In the genomic region with DNA sequence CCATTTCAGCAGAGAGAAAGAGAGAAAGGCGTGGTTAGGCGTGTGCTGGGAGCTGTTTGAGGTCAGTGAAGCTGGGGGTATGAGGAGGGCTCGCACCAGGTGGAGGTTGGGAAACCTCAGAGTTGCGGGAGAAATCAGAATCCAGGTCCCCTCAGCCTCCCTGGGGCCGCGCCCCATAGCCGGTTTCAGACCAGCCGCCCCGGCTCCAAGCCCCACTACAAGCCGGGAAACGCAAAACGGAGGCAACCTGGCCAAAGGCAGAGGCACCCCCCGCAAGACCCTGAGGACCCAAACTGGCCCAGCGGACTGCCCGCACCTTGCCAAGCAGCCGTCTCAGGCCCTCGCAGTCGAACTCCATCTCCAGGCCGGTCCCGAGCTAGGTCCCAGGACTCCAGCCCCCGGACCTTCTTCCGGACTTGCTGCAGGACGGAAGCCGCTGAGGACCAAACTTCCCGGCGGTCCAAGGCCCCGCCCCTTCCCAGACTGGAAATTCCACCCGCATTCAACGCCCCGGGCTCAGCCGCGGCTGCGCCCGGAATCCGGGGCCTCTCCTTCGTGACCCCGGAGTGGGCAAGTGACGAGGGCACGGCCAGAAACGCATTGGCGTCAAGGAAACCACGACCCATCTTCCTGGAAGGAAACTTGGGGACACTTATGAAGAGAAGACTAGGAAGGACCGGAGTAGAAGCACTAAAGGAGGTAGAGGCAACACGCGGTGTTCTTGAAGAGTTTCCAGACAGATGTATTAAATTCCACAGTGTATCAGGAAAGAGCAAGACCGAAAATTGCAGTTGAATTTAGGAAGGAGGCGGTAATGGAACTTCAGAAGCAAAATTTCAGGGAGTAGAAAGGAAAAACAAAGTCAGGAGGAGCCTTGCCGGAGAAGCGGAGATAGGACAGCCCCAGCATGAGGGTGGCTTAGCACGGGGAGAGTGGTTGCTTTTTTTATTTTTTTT, we compare ENCODE assay signal across 8 cellular contexts. TPM values are rescaled to one million over a fixed set of nuclear protein-coding genes. Genes with fewer than 3 reads are reported as not detected.
DNase-seq lines count a peak whose midpoint lies in the region; ATAC-seq and TF ChIP-seq lines count a peak whose summit lies in the region.

TSS of gene UEVLD (minus strand) at position 438 of the 956 bp plus-strand sequence. CDS start at position 358, 80 bp downstream.

- POLR2A ChIA-PET in SK-N-SH (lab: Yijun Ruan, JAX) = interaction anchor here (0.6 to 1.6 kb wide), 4 partner anchors 20 to 193 kb away, joined by 3 to 4 read pairs (median 3); partner anchors contain the start of genes SPTY2D1 and TSG101

- no peak within 1 kb of the TSS for H3K27ac Mint-ChIP-seq in activated naive CD8-positive, alpha-beta T cell treated with anti-CD3 and anti-CD28 coated beads for 36 hours
- no peak within 1 kb of the TSS for H3K27ac Mint-ChIP-seq in glutamatergic neuron (ENCODE audit: unreplicated experiment)

- H3K9me3 ChIP-seq in SK-N-SH (no peaks in the 10 kb centered on the region), suprapubic skin (no peaks in the 10 kb centered on the region)

- TF ChIP-seq EP300 in SK-N-SH (IDR thresholded peaks at IDR 0.05; ENCODE audit: borderline replicate concordance in 1 of 2, low read depth in 1 of 2, low read length in 1 of 2) = no peak
- no peak for TF ChIP-seq EP300 in suprapubic skin (IDR thresholded peaks at IDR 0.05)

- 1% methylated on average over 46 of the region's 50 CpGs for WGBS in SK-N-SH (ENCODE audit: low lambda C conversion rate)
- WGBS in suprapubic skin = 2% methylated on average over 34 of the region's 50 CpGs

- ATAC-seq in GM21529 (IDR thresholded peaks at IDR 0.05; ENCODE audit: unreplicated experiment) = peak; percentile 66
- peak; percentile 99 for ATAC-seq in omental fat pad (ENCODE audit: low FRiP score)

- H2AFZ ChIP-seq in KMS-11 (ENCODE audit: low read depth) (peak within 1 kb of the TSS; percentile 86), SK-N-SH (ENCODE audit: low read depth) (peak within 1 kb of the TSS; percentile 89)

- DNase-seq in DMS79 treated with DMSO at 0.1 percent for 48 hours (lab: John Stamatoyannopoulos, UW) = peak; percentile 80
- peak; percentile 94 for DNase-seq in SK-N-SH
- DNase-seq in activated naive CD8-positive, alpha-beta T cell treated with anti-CD3 and anti-CD28 coated beads for 36 hours = peak; percentile 79
- DNase-seq in glutamatergic neuron = peak; percentile 89
- peak; percentile 71 for DNase-seq in omental fat pad (ENCODE audit: low spot score)
- peak; percentile 93 to 95 for DNase-seq in suprapubic skin (ENCODE audit: low spot score in 2 of 2)

- H3K79me2 ChIP-seq in KMS-11 (ENCODE audit: insufficient read depth, low read depth) = peaks cover 29% of the 10 kb centered on the region; the same call in 1 of the 2 replicates
- H3K79me2 ChIP-seq in SK-N-SH (ENCODE audit: insufficient read depth) = peaks cover 85% of the 10 kb centered on the region

- no peak within 1 kb of the TSS for H3K4me3 Mint-ChIP-seq in activated naive CD8-positive, alpha-beta T cell treated with anti-CD3 and anti-CD28 coated beads for 36 hours
- no peak within 1 kb of the TSS for H3K4me3 Mint-ChIP-seq in glutamatergic neuron (ENCODE audit: unreplicated experiment)

- H4K20me1 ChIP-seq in KMS-11 (ENCODE audit: insufficient read depth) (no peaks in the 10 kb centered on the region), SK-N-SH (ENCODE audit: insufficient read depth) (no peaks in the 10 kb centered on the region; the same call in 1 of the 2 replicates)

- peak; percentile 47 to 61 for TF ChIP-seq POLR2A in suprapubic skin (IDR thresholded peaks at IDR 0.05)

- H3K4me2 ChIP-seq in KMS-11 (peak within 1 kb of the TSS; percentile 90), SK-N-SH (peak within 1 kb of the TSS; percentile 91)

- H3F3A ChIP-seq in SK-N-SH (replicated peaks; ENCODE audit: insufficient read depth) = no peaks in the 10 kb centered on the region

- H3K4me1 ChIP-seq in KMS-11 (ENCODE audit: low read depth, poor library complexity, severe bottlenecking) (peaks cover 40% of the 10 kb centered on the region), SK-N-SH (ENCODE audit: control insufficient read depth in 1 of 2, insufficient read depth in 2 of 2, low read depth in 1 of 2, low read length in 1 of 2) (peaks cover 13% of the 10 kb centered on the region in 2 experiments; a peak in 2 of 4 replicates), suprapubic skin (peaks cover 35% of the 10 kb centered on the region)

- H3K27ac ChIP-seq in KMS-11 = peak within 1 kb of the TSS; percentile 40
- peak within 1 kb of the TSS; percentile 72 to 81 for H3K27ac ChIP-seq in SK-N-SH (ENCODE audit: low read depth in 2 of 2, low read length in 1 of 2)
- peak within 1 kb of the TSS; percentile 87 for H3K27ac ChIP-seq in suprapubic skin

- TF ChIP-seq CTCF in KMS-11 (conservative IDR thresholded peaks at IDR 0.05; ENCODE audit: low read depth, low read length) = no peak
- no peak for TF ChIP-seq CTCF in SK-N-SH (IDR thresholded peaks at IDR 0.05)
- no peak for TF ChIP-seq CTCF in glutamatergic neuron (IDR thresholded peaks at IDR 0.05; ENCODE audit: partially characterized antibody, unreplicated experiment)
- TF ChIP-seq CTCF in omental fat pad (IDR thresholded peaks at IDR 0.05) = no peak
- TF ChIP-seq CTCF in suprapubic skin (IDR thresholded peaks at IDR 0.05) = no peak

- no peaks in the 10 kb centered on the region for H3K36me3 Mint-ChIP-seq in activated naive CD8-positive, alpha-beta T cell treated with anti-CD3 and anti-CD28 coated beads for 36 hours
- H3K36me3 Mint-ChIP-seq in glutamatergic neuron (ENCODE audit: unreplicated experiment) = no peaks in the 10 kb centered on the region

- H3K9ac ChIP-seq in KMS-11 (peak within 1 kb of the TSS; percentile 52), SK-N-SH (peak within 1 kb of the TSS; percentile 84)

- no peak for TF ChIP-seq RAD21 in SK-N-SH (IDR thresholded peaks at IDR 0.05; ENCODE audit: low read length)

- H3K4me1 Mint-ChIP-seq in activated naive CD8-positive, alpha-beta T cell treated with anti-CD3 and anti-CD28 coated beads for 36 hours = peaks cover 7% of the 10 kb centered on the region
- no peaks in the 10 kb centered on the region for H3K4me1 Mint-ChIP-seq in glutamatergic neuron (ENCODE audit: low read depth, unreplicated experiment)

- H3K27me3 ChIP-seq in KMS-11 (ENCODE audit: insufficient read depth, low read depth) (no peaks in the 10 kb centered on the region), SK-N-SH (ENCODE audit: insufficient read depth) (no peaks in the 10 kb centered on the region), suprapubic skin (no peaks in the 10 kb centered on the region)

- H3K36me3 ChIP-seq in KMS-11 (ENCODE audit: insufficient read depth) = no peaks in the 10 kb centered on the region
- H3K36me3 ChIP-seq in SK-N-SH (replicated peaks in 1 of 2; ENCODE audit: control insufficient read depth in 1 of 2, insufficient read depth in 2 of 2, low read length in 1 of 2) = no peaks in the 10 kb centered on the region
- no peaks in the 10 kb centered on the region for H3K36me3 ChIP-seq in suprapubic skin

- CTCF ChIA-PET in SK-N-SH (lab: Yijun Ruan, JAX) = interaction anchor here (1.0 to 1.5 kb wide), 2 partner anchors 10 to 134 kb away, joined by 3 read pairs; no protein-coding TSS in a partner anchor

- H3K4me3 ChIP-seq in KMS-11 (IDR thresholded peaks at IDR 0.05; ENCODE audit: insufficient read depth, low read depth, low read length) = no peak within 1 kb of the TSS
- peak within 1 kb of the TSS; percentile 74 to 96 for H3K4me3 ChIP-seq in SK-N-SH (ENCODE audit: low read depth in 2 of 2, low read length in 1 of 2)
- H3K4me3 ChIP-seq in suprapubic skin = peak within 1 kb of the TSS; percentile 85

- H3K9me3 Mint-ChIP-seq in activated naive CD8-positive, alpha-beta T cell treated with anti-CD3 and anti-CD28 coated beads for 36 hours = no peaks in the 10 kb centered on the region
- H3K9me3 Mint-ChIP-seq in glutamatergic neuron (ENCODE audit: unreplicated experiment) = no peaks in the 10 kb centered on the region

- no peaks in the 10 kb centered on the region for H3K9me2 ChIP-seq in SK-N-SH

- H3K27me3 Mint-ChIP-seq in activated naive CD8-positive, alpha-beta T cell treated with anti-CD3 and anti-CD28 coated beads for 36 hours = no peaks in the 10 kb centered on the region
- peaks cover 1% of the 10 kb centered on the region for H3K27me3 Mint-ChIP-seq in glutamatergic neuron (ENCODE audit: unreplicated experiment)

TF ChIP-seq in SK-N-SH, 30 proteins besides CTCF, POLR2A, EP300 and RAD21 (continues in another document):
- peak; percentile 98 for TF ChIP-seq ELF1 (IDR thresholded peaks at IDR 0.05)
- TF ChIP-seq TEAD4 (IDR thresholded peaks at IDR 0.05; ENCODE audit: borderline replicate concordance, insufficient read depth) = peak; percentile 62; the same call in 1 of the 2 replicates
- no peak for TF ChIP-seq EZH2phosphoT487 (IDR thresholded peaks at IDR 0.05; ENCODE audit: borderline replicate concordance, low read depth)
- peak; percentile 91 for TF ChIP-seq POLR2AphosphoS5 (IDR thresholded peaks at IDR 0.05; ENCODE audit: low read depth, low read length)
- TF ChIP-seq NRF1 (IDR thresholded peaks at IDR 0.05; ENCODE audit: low read depth, low read length) = peak; percentile 62
- 0 out of 2 replicates have a peak, but pooled peaks have one; percentile 41 for TF ChIP-seq YY1 (IDR thresholded peaks at IDR 0.05; ENCODE audit: low read depth)
- no peak for TF ChIP-seq NFIC (IDR thresholded peaks at IDR 0.05; ENCODE audit: borderline replicate concordance)
- TF ChIP-seq ZBTB33 (IDR thresholded peaks at IDR 0.05; ENCODE audit: borderline replicate concordance, low read depth) = no peak

RNA-seq across cellular contexts. Expression of gene UEVLD, which starts in this region (rescaled TPM):
- polyA plus RNA-seq in SK-N-SH (2012; rRNA removed) = 8.9 and 13.5 TPM in 2 replicates
- polyA plus RNA-seq in SK-N-SH (2012; cell fraction: cytosol; rRNA removed) = 15.1 and 15.4 TPM in 2 replicates
- 4.9 and 9.9 TPM in 2 replicates for polyA plus RNA-seq in SK-N-SH (2012; cell fraction: nucleus; rRNA removed)
- total RNA-seq in activated naive CD8-positive, alpha-beta T cell treated with anti-CD3 and anti-CD28 coated beads for 36 hours = 10 to 100 TPM; 15.4 to 15.7 TPM
- total RNA-seq in glutamatergic neuron (ENCODE audit: unreplicated experiment) (9.2 TPM), omental fat pad (10 to 100 TPM; 23.1 to 46.5 (median 31.2) TPM), suprapubic skin (10 to 100 TPM; 24.1 to 46.1 (median 32.8) TPM)
